In genomic region chr11:640021-640706, GRCh38 we compare ENCODE assay signal across 15 cellular contexts. TPM values are rescaled to one million over a fixed set of nuclear protein-coding genes. Genes with fewer than 3 reads are reported as not detected.
A peak's percentile ranks its signal among the peaks of the same experiment; 100 is the strongest.
DNase-seq lines count a peak whose midpoint lies in the region; ATAC-seq and TF ChIP-seq lines count a peak whose summit lies in the region.
"Had no signal": no experiment of that assay in that cellular context is flagged by ENCODE, and none has a peak within 500 bp of the region (broad histone marks: within the 10 kb centered on the region; RNA-seq: fewer than 3 reads in every experiment).

No MANE protein-coding gene starts in this region.

- H3K27me3 Mint-ChIP-seq in neural progenitor cell (ENCODE audit: insufficient read depth, low read depth) = peaks cover 30% of the 10 kb centered on the region

- H3K79me2 ChIP-seq in SK-N-SH (ENCODE audit: insufficient read depth) (no peaks in the 10 kb centered on the region), neural progenitor cell (ENCODE audit: low read depth) (no peaks in the 10 kb centered on the region), smooth muscle cell (ENCODE audit: low read depth) (no peaks in the 10 kb centered on the region)

- H3K27me3 ChIP-seq in SK-N-SH (ENCODE audit: insufficient read depth) = no peaks in the 10 kb centered on the region
- H3K27me3 ChIP-seq in neural progenitor cell = peaks cover 41% of the 10 kb centered on the region
- H3K27me3 ChIP-seq in smooth muscle cell (ENCODE audit: low read depth) = peaks cover 21% of the 10 kb centered on the region
- H3K27me3 ChIP-seq: testis had no signal

- H3K27ac ChIP-seq in SK-N-SH (ENCODE audit: low read depth in 2 of 2, low read length in 1 of 2) (no peak overlapping the region), neural progenitor cell (no peak overlapping the region), smooth muscle cell (ENCODE audit: low read depth) (no peak overlapping the region)
- H3K27ac ChIP-seq: 22Rv1, esophagus squamous epithelium, testis had no signal

- CTCF ChIA-PET in SK-N-SH (lab: Yijun Ruan, JAX) = interaction anchor here (0.5 kb wide), 1 partner anchor 124 kb away, joined by 3 read pairs; no protein-coding TSS in a partner anchor

- no peaks in the 10 kb centered on the region for H3K9me2 ChIP-seq in SK-N-SH

- no peaks in the 10 kb centered on the region for H3F3A ChIP-seq in SK-N-SH (replicated peaks; ENCODE audit: insufficient read depth)
- peaks cover 56% of the 10 kb centered on the region for H3F3A ChIP-seq in neural progenitor cell (ENCODE audit: low read depth)
- no peaks in the 10 kb centered on the region for H3F3A ChIP-seq in smooth muscle cell (ENCODE audit: low read depth)

- TF ChIP-seq CTCF in SK-N-SH (IDR thresholded peaks at IDR 0.05) = no peak
- no peak for TF ChIP-seq CTCF in choroid plexus epithelial cell (conservative IDR thresholded peaks at IDR 0.05; ENCODE audit: low read depth, low read length)
- no peak for TF ChIP-seq CTCF in neural progenitor cell (IDR thresholded peaks at IDR 0.05)
- no peak for TF ChIP-seq CTCF in smooth muscle cell (IDR thresholded peaks at IDR 0.05; ENCODE audit: borderline replicate concordance, insufficient read depth, poor library complexity, severe bottlenecking)

- no peak overlapping the region for H3K4me2 ChIP-seq in SK-N-SH
- peak overlapping the region; percentile 95 for H3K4me2 ChIP-seq in neural progenitor cell
- H3K4me2 ChIP-seq in smooth muscle cell = no peak overlapping the region

- no peaks in the 10 kb centered on the region for H3K36me3 Mint-ChIP-seq in neural progenitor cell

- peaks cover 0 to 5% of the 10 kb centered on the region in 2 experiments for H3K36me3 ChIP-seq in SK-N-SH (replicated peaks in 1 of 2; ENCODE audit: control insufficient read depth in 1 of 2, insufficient read depth in 2 of 2, low read length in 1 of 2)
- H3K36me3 ChIP-seq in neural progenitor cell = no peaks in the 10 kb centered on the region
- no peaks in the 10 kb centered on the region for H3K36me3 ChIP-seq in smooth muscle cell (ENCODE audit: low read depth)

- WGBS in SK-N-SH (ENCODE audit: low lambda C conversion rate) = 85% methylated on average over 42 of the region's 69 CpGs
- WGBS in smooth muscle cell (ENCODE audit: low lambda C conversion rate) = 51% methylated on average over 24 of the region's 69 CpGs

- peak overlapping the region; percentile 62 for H3K4me3 Mint-ChIP-seq in neural progenitor cell

- H3K4me1 ChIP-seq in SK-N-SH (ENCODE audit: control insufficient read depth in 1 of 2, insufficient read depth in 2 of 2, low read depth in 1 of 2, low read length in 1 of 2) (peaks cover 0 to 12% of the 10 kb centered on the region in 2 experiments; a peak in 1 of 4 replicates), neural progenitor cell (peaks cover 32% of the 10 kb centered on the region), smooth muscle cell (ENCODE audit: low read depth) (peaks cover 23% of the 10 kb centered on the region)
- H3K4me1 ChIP-seq: testis had no signal

- H2AFZ ChIP-seq in SK-N-SH (ENCODE audit: low read depth) (no peak overlapping the region), neural progenitor cell (replicated peaks) (no peak overlapping the region), smooth muscle cell (ENCODE audit: low read depth) (no peak overlapping the region)

- DNase-seq in SK-N-SH = peak; percentile 40
- peak; percentile 16 for DNase-seq in choroid plexus epithelial cell (ENCODE audit: low read depth)
- DNase-seq in neural progenitor cell (ENCODE audit: low spot score) = peak; percentile 46
- DNase-seq in smooth muscle cell (lab: John Stamatoyannopoulos, UW; ENCODE audit: unreplicated experiment) = no peak
- DNase-seq: activated CD4-positive, CD25-positive, alpha-beta regulatory T cell; esophagus squamous epithelium; mucosa of descending colon; NCI-H774; testis had no signal

- H3K9ac ChIP-seq in SK-N-SH = no peak overlapping the region
- no peak overlapping the region for H3K9ac ChIP-seq in neural progenitor cell
- no peak overlapping the region for H3K9ac ChIP-seq in smooth muscle cell (ENCODE audit: low read depth)

- no peaks in the 10 kb centered on the region for H3K9me3 Mint-ChIP-seq in neural progenitor cell

- no peak for TF ChIP-seq RAD21 in SK-N-SH (IDR thresholded peaks at IDR 0.05; ENCODE audit: low read length)

- peaks cover 23% of the 10 kb centered on the region for H3K4me1 Mint-ChIP-seq in neural progenitor cell

- H3K9me3 ChIP-seq in SK-N-SH (no peaks in the 10 kb centered on the region), neural progenitor cell (ENCODE audit: low read depth) (no peaks in the 10 kb centered on the region), smooth muscle cell (replicated peaks; ENCODE audit: low read depth) (no peaks in the 10 kb centered on the region)
- H3K9me3 ChIP-seq: esophagus squamous epithelium, HAP-1, mucosa of descending colon, testis had no signal

- ATAC-seq in SK-N-SH treated with all-trans-retinoic acid at 6 μM for 48 hours (no peak), GM21576 (IDR thresholded peaks at IDR 0.05; ENCODE audit: unreplicated experiment) (no peak)
- ATAC-seq: mucosa of descending colon, right cardiac atrium had no signal

- no peak overlapping the region for H3K4me3 ChIP-seq in SK-N-SH (ENCODE audit: low read depth in 2 of 2, low read length in 1 of 2)
- no peak overlapping the region for H3K4me3 ChIP-seq in choroid plexus epithelial cell (ENCODE audit: low read depth, low read length)
- peak overlapping the region; percentile 25 for H3K4me3 ChIP-seq in neural progenitor cell
- no peak overlapping the region for H3K4me3 ChIP-seq in smooth muscle cell
- H3K4me3 ChIP-seq: HAP-1, mucosa of descending colon, testis had no signal

- TF ChIP-seq EP300 in SK-N-SH (IDR thresholded peaks at IDR 0.05; ENCODE audit: borderline replicate concordance in 1 of 2, low read depth in 1 of 2, low read length in 1 of 2) = no peak

- no peak overlapping the region for H3K27ac Mint-ChIP-seq in neural progenitor cell

- POLR2A ChIA-PET in SK-N-SH (lab: Yijun Ruan, JAX) = no interaction called here

- H4K20me1 ChIP-seq in SK-N-SH (ENCODE audit: insufficient read depth) (peaks cover 7% of the 10 kb centered on the region; the same call in 1 of the 2 replicates), neural progenitor cell (ENCODE audit: low read depth) (peaks cover 43% of the 10 kb centered on the region), smooth muscle cell (ENCODE audit: low read depth) (peaks cover 71% of the 10 kb centered on the region)

TF ChIP-seq in SK-N-SH, 30 proteins besides CTCF, POLR2A, EP300 and RAD21:
- TF ChIP-seq GATA2 (CRISPR knock-in tag; IDR thresholded peaks at IDR 0.05) (no peak), GABPA (IDR thresholded peaks at IDR 0.05; ENCODE audit: low read depth) (no peak), JUND (IDR thresholded peaks at IDR 0.05) (no peak), MAX (IDR thresholded peaks at IDR 0.05; ENCODE audit: low read depth) (no peak)

TF ChIP-seq in SK-N-SH treated with all-trans-retinoic acid at 6 μM for 48 hours, 23 proteins besides CTCF, POLR2A, EP300 and RAD21 (continues in another document):
- TF ChIP-seq RARB (CRISPR knock-in tag; IDR thresholded peaks at IDR 0.05) = no peak
- TF ChIP-seq CREB5 (CRISPR knock-in tag; IDR thresholded peaks at IDR 0.05; ENCODE audit: low read depth) = no peak
- TF ChIP-seq ZNF70 (CRISPR knock-in tag; IDR thresholded peaks at IDR 0.05) = no peak
- TF ChIP-seq SNAI2 (CRISPR knock-in tag; IDR thresholded peaks at IDR 0.05) = no peak

RNA-seq across cellular contexts. Expression of gene DRD4, which starts 3.1 kb away (rescaled TPM):
- polyA plus RNA-seq in SK-N-SH (2012; rRNA removed) (not detected in 2 replicates), smooth muscle cell (2.7 and 3.1 TPM in 2 replicates)
- polyA plus RNA-seq in SK-N-SH (2012; cell fraction: cytosol; rRNA removed) = 0.04 TPM in 1 of 2 replicates, not detected in the other
- polyA plus RNA-seq in SK-N-SH (2012; cell fraction: nucleus; rRNA removed) = 0.82 and 1.2 TPM in 2 replicates
- total RNA-seq in neural progenitor cell (ENCODE audit: low replicate concordance) (0.97 and 6.6 TPM in 2 replicates), smooth muscle cell (not detected in 2 replicates)

RNA-seq across cellular contexts. Expression of gene SCT, which starts 13.2 kb away (rescaled TPM):
- polyA plus RNA-seq in SK-N-SH (2012; rRNA removed) = not detected in 2 replicates
- polyA plus RNA-seq in SK-N-SH (2012; cell fraction: cytosol; rRNA removed) = not detected in 2 replicates
- not detected in 2 replicates for polyA plus RNA-seq in SK-N-SH (2012; cell fraction: nucleus; rRNA removed)
- total RNA-seq in neural progenitor cell (ENCODE audit: low replicate concordance) = not detected in 2 replicates
- total RNA-seq in smooth muscle cell = not detected in 2 replicates
- 1.4 and 2.2 TPM in 2 replicates for polyA plus RNA-seq in smooth muscle cell
- total RNA-seq: cardiac septum had no signal
- polyA plus RNA-seq: right cardiac atrium had no signal

RNA-seq across cellular contexts. Expression of gene CDHR5, which starts 15.4 kb away (rescaled TPM):
- not detected in 2 replicates for polyA plus RNA-seq in SK-N-SH (2012; rRNA removed)
- not detected in 2 replicates for polyA plus RNA-seq in SK-N-SH (2012; cell fraction: cytosol; rRNA removed)
- polyA plus RNA-seq in SK-N-SH (2012; cell fraction: nucleus; rRNA removed) = not detected in 2 replicates
- not detected in 2 replicates for total RNA-seq in neural progenitor cell (ENCODE audit: low replicate concordance)
- total RNA-seq in smooth muscle cell = not detected in 2 replicates
- polyA plus RNA-seq in smooth muscle cell = 0.37 TPM in 1 of 2 replicates, not detected in the other
- total RNA-seq: cardiac septum, esophagus squamous epithelium, right cardiac atrium had no signal

RNA-seq across cellular contexts. Expression of gene IRF7, which starts 24.4 kb away (rescaled TPM):
- polyA plus RNA-seq in SK-N-SH (2012; rRNA removed) (5.9 and 6.3 TPM in 2 replicates), smooth muscle cell (12.7 and 14.3 TPM in 2 replicates)
- polyA plus RNA-seq in SK-N-SH (2012; cell fraction: cytosol; rRNA removed) = 2.0 and 3.9 TPM in 2 replicates
- polyA plus RNA-seq in SK-N-SH (2012; cell fraction: nucleus; rRNA removed) = 26.4 and 38.4 TPM in 2 replicates
- total RNA-seq in neural progenitor cell (ENCODE audit: low replicate concordance) (4.3 and 18.4 TPM in 2 replicates), smooth muscle cell (7.1 and 11.1 TPM in 2 replicates)

RNA-seq across cellular contexts. Expression of gene DEAF1, which starts 54.9 kb away (rescaled TPM):
- 36.0 and 40.6 TPM in 2 replicates for polyA plus RNA-seq in SK-N-SH (2012; rRNA removed)
- polyA plus RNA-seq in SK-N-SH (2012; cell fraction: cytosol; rRNA removed) = 19.2 and 27.9 TPM in 2 replicates
- 28.1 and 32.0 TPM in 2 replicates for polyA plus RNA-seq in SK-N-SH (2012; cell fraction: nucleus; rRNA removed)
- 38.4 and 66.4 TPM in 2 replicates for total RNA-seq in neural progenitor cell (ENCODE audit: low replicate concordance)
- total RNA-seq in smooth muscle cell = 18.7 and 19.0 TPM in 2 replicates
- polyA plus RNA-seq in smooth muscle cell = 39.2 and 61.5 TPM in 2 replicates
